In the genomic region with DNA sequence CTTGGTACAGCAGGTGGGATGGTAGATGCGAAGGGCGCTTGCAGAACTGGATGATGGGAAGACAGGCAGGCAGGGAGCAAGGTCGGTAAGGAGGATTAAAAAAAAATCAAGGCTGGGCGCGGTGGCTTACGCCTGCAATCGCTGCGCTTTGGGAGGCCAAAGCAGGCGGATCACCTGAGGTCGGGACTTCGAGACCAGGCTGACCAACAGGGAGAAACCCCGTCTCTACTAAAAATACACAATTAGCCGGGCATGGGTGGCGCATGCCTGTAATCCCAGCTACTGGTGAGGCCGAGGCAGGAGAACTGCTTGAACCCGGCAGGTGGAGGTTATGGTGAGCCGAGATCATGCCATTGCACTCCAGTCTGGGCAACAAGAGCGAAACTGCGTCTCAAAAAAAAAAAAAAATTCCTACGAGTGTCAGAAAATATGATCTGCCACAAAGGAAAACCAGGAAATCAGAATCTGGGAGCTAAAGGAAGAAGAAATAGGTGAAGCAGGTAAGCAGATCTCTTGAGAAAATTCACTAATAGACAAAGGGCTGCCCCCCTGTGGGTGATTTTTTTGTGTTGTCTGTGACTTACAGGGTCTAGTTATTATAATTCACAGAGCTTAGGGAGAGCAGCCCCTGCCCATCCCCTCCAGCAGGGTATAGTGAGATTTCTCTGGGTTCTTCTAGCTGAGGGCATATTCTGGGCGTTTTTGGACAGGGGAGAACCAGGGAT, we compare ENCODE assay signal across 13 cellular contexts. TPM values are rescaled to one million over a fixed set of nuclear protein-coding genes. Genes with fewer than 3 reads are reported as not detected.
A peak's percentile ranks its signal among the peaks of the same experiment; 100 is the strongest.
DNase-seq lines count a peak whose midpoint lies in the region; ATAC-seq, FAIRE-seq and TF ChIP-seq lines count a peak whose summit lies in the region.
"Had no signal": no experiment of that assay in that cellular context is flagged by ENCODE, and none has a peak within 500 bp of the region (broad histone marks: within the 10 kb centered on the region; RNA-seq: fewer than 3 reads in every experiment).

No MANE protein-coding gene starts in this region.

- H2AFZ ChIP-seq in H1 (ENCODE audit: low read length): no peak overlapping the region

- H3K9ac ChIP-seq in H1 (replicated peaks in 1 of 4; ENCODE audit: extremely low read depth in 1 of 4, low read depth in 3 of 4, low read length in 3 of 4): no peak overlapping the region

- H4K20me1 ChIP-seq in H1 (replicated peaks in 1 of 2; ENCODE audit: control insufficient read depth in 1 of 2, insufficient read depth in 2 of 2, low read length in 2 of 2): no peaks in the 10 kb centered on the region

- H3K27me3 ChIP-seq in H1 (replicated peaks in 1 of 4; ENCODE audit: control insufficient read depth in 3 of 4, extremely low read depth in 1 of 4, insufficient read depth in 3 of 4, low read length in 3 of 4): no peaks in the 10 kb centered on the region
- no peaks in the 10 kb centered on the region for H3K27me3 ChIP-seq in Peyer's patch
- no peaks in the 10 kb centered on the region for H3K27me3 ChIP-seq in ascending aorta
- H3K27me3 ChIP-seq: pancreas had no signal

- no peak overlapping the region for H2BK120ac ChIP-seq in H1 (replicated peaks; ENCODE audit: low read depth, low read length)

- no peak overlapping the region for H2BK15ac ChIP-seq in H1 (ENCODE audit: low read length)

- no peak for FAIRE-seq in H1 (lab: Jason Lieb, UNC)
- FAIRE-seq in urothelium cell line (lab: Jason Lieb, UNC): no peak
- FAIRE-seq: pancreas had no signal

- H3K79me1 ChIP-seq in H1 (ENCODE audit: low read depth, low read length): no peaks in the 10 kb centered on the region

- H2BK5ac ChIP-seq in H1 (ENCODE audit: low read depth, low read length): peak overlapping the region; percentile 52; the same call in 1 of the 2 replicates

- peak overlapping the region; percentile 68 for H2BK12ac ChIP-seq in H1 (ENCODE audit: low read depth, low read length)

- H3K27ac ChIP-seq in VCaP (peak overlapping the region; percentile 94), H1 (ENCODE audit: low read depth, low read length) (no peak overlapping the region), Peyer's patch (no peak overlapping the region), ascending aorta (no peak overlapping the region)

- POLR2A ChIA-PET in H1 (lab: Charles Lee; ENCODE audit: partially characterized antibody): interaction anchor here (1.2 to 51.3 kb wide), 5 partner anchors 12 to 231 kb away, joined by 4 to 1553 read pairs (median 73); a partner anchor contains a TSS

- H3K56ac ChIP-seq in H1 (replicated peaks; ENCODE audit: insufficient read length, low read depth, low read length): no peak overlapping the region

- peak overlapping the region; percentile 95; the same call in 1 of the 2 replicates for H2BK20ac ChIP-seq in H1 (ENCODE audit: low read length)

- H3K23me2 ChIP-seq in H1 (ENCODE audit: low read depth, low read length): peaks cover 8% of the 10 kb centered on the region

- ATAC-seq in activated T-cell treated with anti-CD3 and anti-CD28 coated beads, Interleukin-2, amount 50 U/mL, for 72 hours (replicated peaks in 1 of 2): no peak
- no peak for ATAC-seq in stimulated activated naive B cell treated with anti-CD40 and anti-IgM and Interleukin-4, amounts not matched to agents 10 μg/mL and 1 μg/mL and 100 μg/mL, for 72 hours (replicated peaks)
- ATAC-seq: pancreas had no signal

- no peak overlapping the region for H3K14ac ChIP-seq in H1 (ENCODE audit: insufficient read length)

- H3K4ac ChIP-seq in H1 (replicated peaks; ENCODE audit: insufficient read length, low read depth, low read length): no peak overlapping the region

- no peak overlapping the region for H4K91ac ChIP-seq in H1 (replicated peaks; ENCODE audit: insufficient read length, low read length)

- H3K4me2 ChIP-seq in H1 (ENCODE audit: insufficient read depth in 1 of 2, low read depth in 2 of 2, low read length in 2 of 2): no peak overlapping the region

- H2AK5ac ChIP-seq in H1 (ENCODE audit: low read depth, low read length): no peak overlapping the region

- H3K23ac ChIP-seq in H1 (ENCODE audit: insufficient read length): no peak overlapping the region

- no peak for TF ChIP-seq RAD21 in H1 (IDR thresholded peaks at IDR 0.05 in 1 of 2, conservative IDR thresholded peaks at IDR 0.05 in 1 of 2; ENCODE audit: low read depth in 2 of 2, low read length in 2 of 2)

- peaks cover 3 to 4% of the 10 kb centered on the region in 2 donors for H3K36me3 Mint-ChIP-seq in activated T-cell treated with anti-CD3 and anti-CD28 coated beads, Interleukin-2, amount 50 U/mL, for 72 hours (ENCODE audit: insufficient read depth in 2 of 2)
- H3K36me3 Mint-ChIP-seq in stimulated activated naive B cell treated with anti-CD40 and anti-IgM and Interleukin-4, amounts not matched to agents 10 μg/mL and 1 μg/mL and 100 μg/mL, for 72 hours: peaks cover 17 to 25% of the 10 kb centered on the region in 2 donors

- no peaks in the 10 kb centered on the region for H3K27me3 Mint-ChIP-seq in activated T-cell treated with anti-CD3 and anti-CD28 coated beads, Interleukin-2, amount 50 U/mL, for 72 hours (ENCODE audit: low read depth)
- no peaks in the 10 kb centered on the region for H3K27me3 Mint-ChIP-seq in stimulated activated naive B cell treated with anti-CD40 and anti-IgM and Interleukin-4, amounts not matched to agents 10 μg/mL and 1 μg/mL and 100 μg/mL, for 72 hours

- peak overlapping the region; percentile 39; the same call in 1 of the 2 replicates for H4K8ac ChIP-seq in H1 (ENCODE audit: extremely low read depth, insufficient read depth, low read length)

- TF ChIP-seq CTCF in VCaP (conservative IDR thresholded peaks at IDR 0.05): no peak
- TF ChIP-seq CTCF in H1 (IDR thresholded peaks at IDR 0.05; ENCODE audit: control extremely low read depth in 1 of 3, insufficient read depth in 1 of 3, low read depth in 1 of 3, low read length in 3 of 3): no peak
- no peak for TF ChIP-seq CTCF in Peyer's patch (IDR thresholded peaks at IDR 0.05)
- no peak for TF ChIP-seq CTCF in ascending aorta (IDR thresholded peaks at IDR 0.05)

- H3K9me3 ChIP-seq in H1 (ENCODE audit: insufficient read depth in 2 of 2, low read depth in 1 of 2, low read length in 1 of 2): no peaks in the 10 kb centered on the region
- H3K9me3 ChIP-seq in Peyer's patch: no peaks in the 10 kb centered on the region
- no peaks in the 10 kb centered on the region for H3K9me3 ChIP-seq in ascending aorta
- H3K9me3 ChIP-seq: pancreas had no signal

- WGBS in H1 (ENCODE audit: extremely low coverage in 1 of 2, insufficient coverage in 1 of 2, insufficient read length in 1 of 2, insufficient replicate concordance in 2 of 2, low coverage in 1 of 2, low lambda C conversion rate in 2 of 2, missing lambda C conversion rate in 1 of 2), 2 experiments: 91% methylated on average over 18 of the region's 21 CpGs; no CpG with 5 or more reads in 1 of the 2 experiments

- intact Hi-C loops in ascending aorta (cut with DNase I): loop anchor here (5.0 kb wide), 1 partner anchor 112 kb away; no protein-coding TSS in a partner anchor

- peak overlapping the region; percentile 2 for H3K27ac Mint-ChIP-seq in activated T-cell treated with anti-CD3 and anti-CD28 coated beads, Interleukin-2, amount 50 U/mL, for 72 hours
- peak overlapping the region; percentile 49 for H3K27ac Mint-ChIP-seq in stimulated activated naive B cell treated with anti-CD40 and anti-IgM and Interleukin-4, amounts not matched to agents 10 μg/mL and 1 μg/mL and 100 μg/mL, for 72 hours

- CTCF ChIA-PET in H1 (lab: Charles Lee; ENCODE audit: partially characterized antibody): interaction anchor here (0.6 to 3.8 kb wide), 5 partner anchors 86 to 336 kb away, joined by 3 to 17 read pairs (median 3); no protein-coding TSS in a partner anchor

- DNase-seq in activated T-cell treated with anti-CD3 and anti-CD28 coated beads, Interleukin-2, amount 50 U/mL, for 72 hours: no peak
- no peak for DNase-seq in activated T-cell treated with anti-CD3 and anti-CD28 coated beads, Interleukin-2, amount 50 U/mL, for 1 hour
- no peak for DNase-seq in H1 (ENCODE audit: low read depth in 1 of 2, low spot score in 2 of 2)
- DNase-seq in stimulated activated naive B cell treated with anti-CD40 and anti-IgM and Interleukin-4, amounts not matched to agents 10 μg/mL and 1 μg/mL and 100 μg/mL, for 72 hours: no peak
- no peak for DNase-seq in urothelium cell line (ENCODE audit: low spot score)
- DNase-seq in Peyer's patch: no peak
- no peak for DNase-seq in ascending aorta (ENCODE audit: low spot score in 2 of 2)
- DNase-seq: amygdala, DMS153, NCI-H1092, pancreas had no signal

- H3K9me3 Mint-ChIP-seq in activated T-cell treated with anti-CD3 and anti-CD28 coated beads, Interleukin-2, amount 50 U/mL, for 72 hours: no peaks in the 10 kb centered on the region
- H3K9me3 Mint-ChIP-seq in stimulated activated naive B cell treated with anti-CD40 and anti-IgM and Interleukin-4, amounts not matched to agents 10 μg/mL and 1 μg/mL and 100 μg/mL, for 72 hours: no peaks in the 10 kb centered on the region

- H4K5ac ChIP-seq in H1 (ENCODE audit: insufficient read length, low read depth, low read length): no peak overlapping the region

- TF ChIP-seq POLR2A in H1 (IDR thresholded peaks at IDR 0.05; ENCODE audit: control extremely low read depth in 1 of 2, low read depth in 2 of 2, low read length in 2 of 2) (no peak), Peyer's patch (IDR thresholded peaks at IDR 0.05) (no peak)

- H3K4me1 ChIP-seq in H1 (replicated peaks in 1 of 4; ENCODE audit: control insufficient read depth in 3 of 4, insufficient read depth in 4 of 4, low read length in 3 of 4) (peaks cover 19 to 26% (median 20%) of the 10 kb centered on the region in 4 experiments), Peyer's patch (peaks cover 0 to 15% (median 9%) of the 10 kb centered on the region in 4 donors), ascending aorta (peaks cover 5 to 8% of the 10 kb centered on the region in 2 donors)

- no peak overlapping the region for H3K18ac ChIP-seq in H1 (ENCODE audit: extremely low read depth, low read length)

- H3K4me3 ChIP-seq in H1 (ENCODE audit: extremely low read depth in 1 of 4, insufficient read depth in 2 of 4, low read depth in 3 of 4, low read length in 4 of 4): no peak overlapping the region
- no peak overlapping the region for H3K4me3 ChIP-seq in Peyer's patch
- no peak overlapping the region for H3K4me3 ChIP-seq in ascending aorta
- H3K4me3 ChIP-seq: lung, pancreas had no signal

- H3K4me1 Mint-ChIP-seq in activated T-cell treated with anti-CD3 and anti-CD28 coated beads, Interleukin-2, amount 50 U/mL, for 72 hours (ENCODE audit: low read depth): peaks cover 70% of the 10 kb centered on the region
- peaks cover 41 to 64% of the 10 kb centered on the region in 2 donors for H3K4me1 Mint-ChIP-seq in stimulated activated naive B cell treated with anti-CD40 and anti-IgM and Interleukin-4, amounts not matched to agents 10 μg/mL and 1 μg/mL and 100 μg/mL, for 72 hours

- peak overlapping the region in 1 of 2 donors; percentile 51 for H3K4me3 Mint-ChIP-seq in activated T-cell treated with anti-CD3 and anti-CD28 coated beads, Interleukin-2, amount 50 U/mL, for 72 hours
- H3K4me3 Mint-ChIP-seq in stimulated activated naive B cell treated with anti-CD40 and anti-IgM and Interleukin-4, amounts not matched to agents 10 μg/mL and 1 μg/mL and 100 μg/mL, for 72 hours: peak overlapping the region in 1 of 2 donors; percentile 54

- H3K36me3 ChIP-seq in H1 (ENCODE audit: control insufficient read depth in 2 of 4, insufficient read depth in 4 of 4, low read length in 3 of 4) (no peaks in the 10 kb centered on the region), Peyer's patch (no peaks in the 10 kb centered on the region), ascending aorta (peaks cover 0 to 6% of the 10 kb centered on the region in 2 donors)
- H3K36me3 ChIP-seq: pancreas had no signal

- no peaks in the 10 kb centered on the region for H3K79me2 ChIP-seq in H1 (ENCODE audit: control insufficient read depth in 1 of 2, insufficient read depth in 2 of 2, low read length in 2 of 2)

- no peak for TF ChIP-seq EP300 in H1 (IDR thresholded peaks at IDR 0.05; ENCODE audit: borderline replicate concordance in 1 of 2, low read depth in 2 of 2, low read length in 2 of 2)

RNA-seq across cellular contexts. Expression of a gene that starts 46.2 kb away (rescaled TPM):
- 10 to 100 TPM; 28.0 to 29.3 TPM for total RNA-seq in activated T-cell treated with anti-CD3 and anti-CD28 coated beads, Interleukin-2, amount 50 U/mL, for 72 hours
- total RNA-seq in H1 (2021; fragmentation: NEBNext Ultra II Directional; extraction: Animal tissue kit (Norgen Biotek cat#: 25700)): 9.4 and 10.7 TPM in 2 replicates
- polyA plus RNA-seq in H1 (2011; rRNA removed): 3.9 and 4.7 TPM in 2 replicates
- polyA plus RNA-seq in H1 (2011; cell fraction: cytosol; rRNA removed): 5.9 TPM
- 11.2 TPM for polyA plus RNA-seq in H1 (2011; cell fraction: nucleus; rRNA removed)
- polyA plus RNA-seq in H1 (2012, experiment 1 of 2): 5.9 to 7.6 TPM (median 6.9 TPM) in 4 replicates
- polyA plus RNA-seq in H1 (2012, experiment 2 of 2): 2.3 TPM
- polyA plus RNA-seq in H1 (2013, experiment 1 of 2): 4.9 TPM
- 4.5 TPM for polyA plus RNA-seq in H1 (2013, experiment 2 of 2)
- 21.7 and 27.5 TPM in 2 replicates for polyA minus RNA-seq in H1 (2011; rRNA and poly(A)+ RNA removed)
- polyA minus RNA-seq in H1 (2011; cell fraction: cytosol; rRNA and poly(A)+ RNA removed): 11.7 TPM
- polyA minus RNA-seq in H1 (2011; cell fraction: nucleus; rRNA and poly(A)+ RNA removed): 21.0 TPM
- total RNA-seq in Peyer's patch (10 to 100 TPM; 10.3 to 18.7 (median 14.0) TPM), ascending aorta (9.5 TPM)

RNA-seq across cellular contexts. Expression of a gene that starts 57.3 kb away (rescaled TPM):
- 100 to 1,000 TPM; 270 to 291 TPM for total RNA-seq in activated T-cell treated with anti-CD3 and anti-CD28 coated beads, Interleukin-2, amount 50 U/mL, for 72 hours
- total RNA-seq in H1 (2021; fragmentation: NEBNext Ultra II Directional; extraction: Animal tissue kit (Norgen Biotek cat#: 25700)): 493 and 511 TPM in 2 replicates
- 279 and 316 TPM in 2 replicates for polyA plus RNA-seq in H1 (2011; rRNA removed)
- 181 TPM for polyA plus RNA-seq in H1 (2011; cell fraction: cytosol; rRNA removed)
- 208 TPM for polyA plus RNA-seq in H1 (2011; cell fraction: nucleus; rRNA removed)
- 451 to 481 TPM (median 460 TPM) in 4 replicates for polyA plus RNA-seq in H1 (2012, experiment 1 of 2)
- polyA plus RNA-seq in H1 (2012, experiment 2 of 2): 526 TPM
- polyA plus RNA-seq in H1 (2013, experiment 1 of 2): 268 TPM
- polyA plus RNA-seq in H1 (2013, experiment 2 of 2): 272 TPM
- 108 and 124 TPM in 2 replicates for polyA minus RNA-seq in H1 (2011; rRNA and poly(A)+ RNA removed)
- 164 TPM for polyA minus RNA-seq in H1 (2011; cell fraction: cytosol; rRNA and poly(A)+ RNA removed)
- polyA minus RNA-seq in H1 (2011; cell fraction: nucleus; rRNA and poly(A)+ RNA removed): 102 TPM
- total RNA-seq in Peyer's patch (100 to 1,000 TPM; 129 to 152 (median 134) TPM), ascending aorta (227 TPM)
